ENCODE assay signal across 20 cellular contexts in genomic region chr1:27105018-27105417, GRCh38.
"Had no signal": no experiment of that assay in that cellular context is flagged by ENCODE, and none has a peak within 500 bp of the region (broad histone marks: within the 10 kb centered on the region; RNA-seq: fewer than 3 reads in every experiment).

No MANE protein-coding gene starts in this region.

- H3K27me3 ChIP-seq: adrenal gland, heart right ventricle, ovary, thyroid gland had no signal

- H3K27ac ChIP-seq: adrenal gland, heart right ventricle, left ventricle myocardium inferior, ovary, psoas muscle, skin epidermis, thyroid gland had no signal

- H3K27me3 Mint-ChIP-seq: activated CD4-positive, alpha-beta T cell treated with anti-CD3 and anti-CD28 coated beads, Interleukin-2, amount 10 ng/mL, durations not matched to agents 24 days and 14 days; activated CD8-positive, alpha-beta T cell treated with anti-CD3 and anti-CD28 coated beads for 36 hours; naive thymus-derived CD4-positive, alpha-beta T cell had no signal

- H3K4me3 ChIP-seq: adrenal gland, heart right ventricle, left ventricle myocardium inferior, mucosa of descending colon, ovary, psoas muscle, skin epidermis, thyroid gland had no signal

- H3K9me3 Mint-ChIP-seq: activated CD4-positive, alpha-beta T cell treated with anti-CD3 and anti-CD28 coated beads, Interleukin-2, amount 10 ng/mL, durations not matched to agents 24 days and 14 days; activated CD8-positive, alpha-beta T cell treated with anti-CD3 and anti-CD28 coated beads for 36 hours; activated naive CD4-positive, alpha-beta T cell treated with anti-CD3 and anti-CD28 coated beads, Interleukin-2, amount 50 U/mL, for 72 hours; immature natural killer cell had no signal

- H3K9me3 ChIP-seq: adrenal gland, heart right ventricle, left ventricle myocardium inferior, mucosa of descending colon, ovary, psoas muscle, thyroid gland had no signal

- H3K36me3 Mint-ChIP-seq: activated naive CD4-positive, alpha-beta T cell treated with anti-CD3 and anti-CD28 coated beads, Interleukin-2, amount 50 U/mL, for 72 hours had no signal

- ATAC-seq: heart right ventricle, mucosa of descending colon, psoas muscle, right cardiac atrium had no signal

- H3K4me3 Mint-ChIP-seq: activated CD4-positive, alpha-beta T cell treated with anti-CD3 and anti-CD28 coated beads, Interleukin-2, amount 10 ng/mL, durations not matched to agents 24 days and 14 days; activated CD8-positive, alpha-beta T cell treated with anti-CD3 and anti-CD28 coated beads for 36 hours; immature natural killer cell; naive thymus-derived CD4-positive, alpha-beta T cell had no signal

- H3K4me1 ChIP-seq: psoas muscle had no signal

- H3K36me3 ChIP-seq: ovary had no signal

- DNase-seq: activated CD4-positive, alpha-beta T cell treated with anti-CD3 and anti-CD28 coated beads, Interleukin-2, amount 10 ng/mL, durations not matched to agents 24 days and 14 days; activated gamma-delta T cell; adrenal gland; cerebellar nuclear complex; cortex of kidney; heart right ventricle; immature natural killer cell; kidney glomerular epithelial cell; left ventricle myocardium inferior; mucosa of descending colon; naive thymus-derived CD4-positive, alpha-beta T cell; ovary; psoas muscle; stimulated activated CD4-positive, alpha-beta T cell treated with anti-CD3 and anti-CD28 coated beads, Interleukin-4, amount 100 ng/mL, for 1 hour; T-helper 9 cell; thyroid gland had no signal
